ENCODE assay signal across 10 cellular contexts in the genomic region with DNA sequence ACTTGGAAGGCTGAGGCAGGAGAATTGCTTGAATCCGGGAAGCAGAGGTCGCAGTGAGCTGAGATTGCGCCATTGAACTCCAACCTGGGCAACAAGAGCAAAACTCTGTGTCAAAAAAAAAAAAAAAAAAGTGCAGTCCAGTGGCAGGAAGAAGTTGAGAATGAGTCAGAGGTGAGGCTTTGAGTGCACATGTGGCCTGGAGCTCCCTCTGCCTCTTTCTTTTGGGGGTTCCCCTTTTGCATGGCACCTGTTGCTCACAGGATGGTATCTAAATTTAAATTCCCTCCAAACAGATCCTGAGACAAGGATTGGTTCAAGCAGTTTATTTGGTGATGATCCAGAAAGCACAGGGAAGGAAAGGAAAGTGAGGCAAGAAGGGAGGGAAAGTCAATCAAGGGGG.
A peak's percentile ranks its signal among the peaks of the same experiment; 100 is the strongest.
DNase-seq lines count a peak whose midpoint lies in the region; ATAC-seq and TF ChIP-seq lines count a peak whose summit lies in the region.
"Had no signal": no experiment of that assay in that cellular context is flagged by ENCODE, and none has a peak within 500 bp of the region (broad histone marks: within the 10 kb centered on the region; RNA-seq: fewer than 3 reads in every experiment).

No MANE protein-coding gene starts in this region.

- H3K27ac ChIP-seq in A673 (ENCODE audit: low read depth, low read length, poor library complexity, severe bottlenecking): no peak overlapping the region

- BruUV-seq in A673 (replicated peaks; lab: Mats Ljungman, UMichigan): no TSS peak

- H3K4me1 ChIP-seq in A673 (ENCODE audit: insufficient read depth, low read length, poor library complexity, severe bottlenecking): no peaks in the 10 kb centered on the region

- H3K4me3 ChIP-seq in foreskin fibroblast (ENCODE audit: low read depth in 1 of 2, low read length in 2 of 2): no peak overlapping the region
- H3K4me3 ChIP-seq in A673 (ENCODE audit: low read depth, low read length, poor library complexity, severe bottlenecking): no peak overlapping the region

- no peaks in the 10 kb centered on the region for H3K27me3 ChIP-seq in A673 (replicated peaks; ENCODE audit: insufficient read depth, low read depth, low read length, poor library complexity)

- CTCF ChIA-PET in A673 (lab: Charles Lee): interaction anchor here (0.7 kb wide), 1 partner anchor 407 kb away, joined by 6 read pairs; no protein-coding TSS in a partner anchor

- intact Hi-C loops in A673 (cut with micrococcal nuclease; ENCODE audit: unreplicated experiment): no loop called here

- H3K9me3 ChIP-seq in A673 (ENCODE audit: low read depth, low read length, poor library complexity, severe bottlenecking): no peaks in the 10 kb centered on the region

- ATAC-seq in GM18502 (IDR thresholded peaks at IDR 0.05; ENCODE audit: poor library complexity, unreplicated experiment) (peak; percentile 37), GM21619 (IDR thresholded peaks at IDR 0.05; ENCODE audit: unreplicated experiment) (peak; percentile 47), HG02798 (IDR thresholded peaks at IDR 0.05; ENCODE audit: poor library complexity, unreplicated experiment) (no peak)

- TF ChIP-seq CTCF in foreskin fibroblast (IDR thresholded peaks at IDR 0.05; ENCODE audit: low read depth, low read length) (no peak), A673 (conservative IDR thresholded peaks at IDR 0.05; ENCODE audit: low read depth, low read length) (no peak)

- H3K36me3 ChIP-seq in A673 (ENCODE audit: insufficient read depth, low read length, poor library complexity, severe bottlenecking): no peaks in the 10 kb centered on the region

- peak; percentile 69 for DNase-seq in M059J (ENCODE audit: low read depth)
- DNase-seq in foreskin fibroblast: peak; percentile 17 to 59
- DNase-seq in HK-2 (ENCODE audit: unreplicated experiment): no peak
- no peak for DNase-seq in ureter (ENCODE audit: low spot score)
- no peak for DNase-seq in A673 (ENCODE audit: low spot score)
- DNase-seq: NCI-H1092 treated with DMSO at 0.1 percent for 48 hours; stimulated activated CD4-positive, alpha-beta T cell treated with anti-CD3 and anti-CD28 coated beads, Interleukin-2, amount 100 ng/mL, for 48 hours had no signal

- POLR2A ChIA-PET in A673 (lab: Charles Lee; ENCODE audit: low non-redundant PET): no interaction called here

Comparison
In these comparisons a context has a peak if more than half of its experiments do, and no peak if none do; other contexts are left out.
1. DNase-seq: peak in M059J (single experiment) and foreskin fibroblast (2 of 2); none in HK-2 (single experiment), ureter (single experiment) and A673 (single experiment).